ENCODE assay signal across 8 cellular contexts in the genomic region with DNA sequence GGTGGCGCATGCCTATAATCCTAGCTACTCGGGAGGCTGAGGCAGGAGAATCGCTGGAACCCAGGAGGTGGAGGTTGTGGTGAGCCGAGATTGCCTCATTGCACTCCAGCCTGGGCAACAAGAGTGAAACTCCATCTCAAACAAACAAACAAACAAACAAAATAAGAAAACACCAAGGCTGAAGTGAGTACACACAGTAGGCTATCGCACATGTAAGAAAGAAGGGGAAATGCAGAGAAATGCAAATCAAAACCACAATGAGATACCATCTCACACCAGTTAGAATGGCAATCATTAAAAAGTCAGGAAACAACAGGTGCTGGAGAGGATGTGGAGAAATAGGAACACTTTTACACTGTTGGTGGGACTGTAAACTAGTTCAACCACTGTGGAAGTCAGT. TPM values are rescaled to one million over a fixed set of nuclear protein-coding genes. Genes with fewer than 3 reads are reported as not detected.
A peak's percentile ranks its signal among the peaks of the same experiment; 100 is the strongest.
DNase-seq lines count a peak whose midpoint lies in the region; ATAC-seq, FAIRE-seq and TF ChIP-seq lines count a peak whose summit lies in the region.
"Not testable (repeated sequence)": the region's sequence is repeated elsewhere in the genome, so short reads cannot be mapped to it uniquely, and the experiment has no call there.

No MANE protein-coding gene starts in this region.

- H3K79me2 ChIP-seq in astrocyte (ENCODE audit: insufficient read depth, low read length) (peaks cover 87% of the 10 kb centered on the region), neural progenitor cell (ENCODE audit: low read depth) (peaks cover 86% of the 10 kb centered on the region)

- not testable (repeated sequence) for H3K27me3 Mint-ChIP-seq in astrocyte (ENCODE audit: low read depth, unreplicated experiment); central memory CD8-positive, alpha-beta T cell; neural progenitor cell (ENCODE audit: insufficient read depth, low read depth)
- H3K27me3 Mint-ChIP-seq in endothelial cell (ENCODE audit: unreplicated experiment), result peaks cover 13% of the 10 kb centered on the region

- H4K20me1 ChIP-seq in astrocyte (ENCODE audit: insufficient read depth, low read length), result peaks cover 56% of the 10 kb centered on the region
- H4K20me1 ChIP-seq in neural progenitor cell (ENCODE audit: low read depth), result peaks cover 50% of the 10 kb centered on the region

- H3K4me1 Mint-ChIP-seq in astrocyte (ENCODE audit: low read depth, unreplicated experiment) (peaks cover 50% of the 10 kb centered on the region), endothelial cell (ENCODE audit: unreplicated experiment) (peaks cover 66% of the 10 kb centered on the region), neural progenitor cell (peaks cover 54% of the 10 kb centered on the region)
- H3K4me1 Mint-ChIP-seq in central memory CD8-positive, alpha-beta T cell, result peaks cover 51% of the 10 kb centered on the region
- H3K4me1 Mint-ChIP-seq in stimulated activated effector memory CD8-positive, alpha-beta T cell treated with anti-CD3 and anti-CD28 coated beads, Interleukin-12 subunit alpha, Interleukin-12 subunit beta, amount 100 ng/mL, for 72 hours, result peaks cover 51% of the 10 kb centered on the region

- not testable (repeated sequence) for FAIRE-seq in astrocyte (lab: Jason Lieb, UNC)

- not testable (repeated sequence) for H3K4me2 ChIP-seq in astrocyte (ENCODE audit: low read length); neural progenitor cell

- H3K27ac Mint-ChIP-seq in astrocyte (ENCODE audit: unreplicated experiment) (peak overlapping the region; percentile 19), endothelial cell (ENCODE audit: unreplicated experiment) (peak overlapping the region; percentile 78)
- H3K27ac Mint-ChIP-seq in central memory CD8-positive, alpha-beta T cell (ENCODE audit: low read depth), result peak overlapping the region; percentile 35
- not testable (repeated sequence) for H3K27ac Mint-ChIP-seq in neural progenitor cell
- H3K27ac Mint-ChIP-seq in stimulated activated effector memory CD8-positive, alpha-beta T cell treated with anti-CD3 and anti-CD28 coated beads, Interleukin-12 subunit alpha, Interleukin-12 subunit beta, amount 100 ng/mL, for 72 hours, result peak overlapping the region; percentile 78

- H3F3A ChIP-seq in neural progenitor cell (ENCODE audit: low read depth), result peaks cover 50% of the 10 kb centered on the region

- CTCF ChIA-PET in Panc1 (lab: Charles Lee), result not testable (repeated sequence)

- not testable (repeated sequence) for BruUV-seq in Panc1 (replicated peaks; lab: Mats Ljungman, UMichigan)

- not testable (repeated sequence) for H2AFZ ChIP-seq in astrocyte (ENCODE audit: low read depth, low read length); neural progenitor cell (replicated peaks)

- not testable (repeated sequence) for TF ChIP-seq CTCF in Panc1 (IDR thresholded peaks at IDR 0.05); astrocyte (IDR thresholded peaks at IDR 0.05; ENCODE audit: insufficient read depth, low read depth, low read length); endothelial cell (IDR thresholded peaks at IDR 0.05; ENCODE audit: unreplicated experiment); neural progenitor cell (IDR thresholded peaks at IDR 0.05)

- H3K4me3 ChIP-seq in Panc1 (ENCODE audit: low read depth in 2 of 2, low read length in 2 of 2); astrocyte (ENCODE audit: insufficient read depth, low read depth, low read length); neural progenitor cell: not testable (repeated sequence)

- not testable (repeated sequence) for DNase-seq in Panc1 (ENCODE audit: low read depth, low spot score); astrocyte (ENCODE audit: low read depth); central memory CD8-positive, alpha-beta T cell (ENCODE audit: low spot score in 2 of 2); endothelial cell (ENCODE audit: low spot score); neural progenitor cell (ENCODE audit: low spot score); stimulated activated effector memory CD8-positive, alpha-beta T cell treated with anti-CD3 and anti-CD28 coated beads, Interleukin-12 subunit alpha, Interleukin-12 subunit beta, amount 100 ng/mL, for 72 hours (ENCODE audit: low spot score in 2 of 2)

- H3K9me3 Mint-ChIP-seq in astrocyte (ENCODE audit: unreplicated experiment); central memory CD8-positive, alpha-beta T cell; endothelial cell (ENCODE audit: unreplicated experiment); stimulated activated effector memory CD8-positive, alpha-beta T cell treated with anti-CD3 and anti-CD28 coated beads, Interleukin-12 subunit alpha, Interleukin-12 subunit beta, amount 100 ng/mL, for 72 hours: not testable (repeated sequence)
- peaks cover 26% of the 10 kb centered on the region for H3K9me3 Mint-ChIP-seq in neural progenitor cell

- H3K36me3 ChIP-seq in Panc1 (ENCODE audit: control insufficient read depth, insufficient read depth, low read length); astrocyte (ENCODE audit: insufficient read depth, low read length); neural progenitor cell: not testable (repeated sequence)

- not testable (repeated sequence) for H3K9me3 ChIP-seq in Panc1 (ENCODE audit: control insufficient read depth, insufficient read depth, low read depth, low read length); astrocyte (ENCODE audit: insufficient read depth, low read depth, low read length); neural progenitor cell (ENCODE audit: low read depth)

- H3K27ac ChIP-seq in Panc1 (ENCODE audit: low read length), result peak overlapping the region; percentile 96; the same call in 1 of the 2 replicates
- not testable (repeated sequence) for H3K27ac ChIP-seq in astrocyte (ENCODE audit: low read depth, low read length); neural progenitor cell

- in situ Hi-C loops in Panc1 (cut with HindIII; ENCODE audit: low pct_unique_long_range_greater_than_20kb, low sequenced_read_pairs), result not testable (repeated sequence)

- POLR2A ChIA-PET in Panc1 (lab: Charles Lee), result not testable (repeated sequence)

- intact Hi-C loops in Panc1 (cut with micrococcal nuclease; ENCODE audit: unreplicated experiment), result not testable (repeated sequence)

- H3K36me3 Mint-ChIP-seq in astrocyte (ENCODE audit: low read depth, unreplicated experiment), result peaks cover 26% of the 10 kb centered on the region
- not testable (repeated sequence) for H3K36me3 Mint-ChIP-seq in central memory CD8-positive, alpha-beta T cell (ENCODE audit: insufficient read depth)
- peaks cover 48% of the 10 kb centered on the region for H3K36me3 Mint-ChIP-seq in endothelial cell (ENCODE audit: low read depth, unreplicated experiment)
- peaks cover 43% of the 10 kb centered on the region for H3K36me3 Mint-ChIP-seq in neural progenitor cell
- peaks cover 34% of the 10 kb centered on the region for H3K36me3 Mint-ChIP-seq in stimulated activated effector memory CD8-positive, alpha-beta T cell treated with anti-CD3 and anti-CD28 coated beads, Interleukin-12 subunit alpha, Interleukin-12 subunit beta, amount 100 ng/mL, for 72 hours

- not testable (repeated sequence) for H3K9ac ChIP-seq in astrocyte (ENCODE audit: low read length); neural progenitor cell

- H3K27me3 ChIP-seq in Panc1 (ENCODE audit: control insufficient read depth, insufficient read depth, low read length); astrocyte (ENCODE audit: insufficient read depth, low read length); neural progenitor cell: not testable (repeated sequence)

- peak; percentile 65 for ATAC-seq in GM21619 (IDR thresholded peaks at IDR 0.05; ENCODE audit: unreplicated experiment)
- ATAC-seq in HG02852 (IDR thresholded peaks at IDR 0.05; ENCODE audit: unreplicated experiment), result peak; percentile 48
- ATAC-seq in Panc1; central memory CD8-positive, alpha-beta T cell (replicated peaks; ENCODE audit: extremely low read depth, poor library complexity, severe bottlenecking); stimulated activated effector memory CD8-positive, alpha-beta T cell treated with anti-CD3 and anti-CD28 coated beads, Interleukin-12 subunit alpha, Interleukin-12 subunit beta, amount 100 ng/mL, for 72 hours: not testable (repeated sequence)

- H3K4me1 ChIP-seq in Panc1 (ENCODE audit: control insufficient read depth, insufficient read depth, low read length), result peaks cover 58% of the 10 kb centered on the region
- peaks cover 47% of the 10 kb centered on the region for H3K4me1 ChIP-seq in astrocyte (ENCODE audit: insufficient read depth, low read length)
- H3K4me1 ChIP-seq in neural progenitor cell, result peaks cover 46% of the 10 kb centered on the region

- not testable (repeated sequence) for H3K4me3 Mint-ChIP-seq in astrocyte (ENCODE audit: unreplicated experiment); central memory CD8-positive, alpha-beta T cell; stimulated activated effector memory CD8-positive, alpha-beta T cell treated with anti-CD3 and anti-CD28 coated beads, Interleukin-12 subunit alpha, Interleukin-12 subunit beta, amount 100 ng/mL, for 72 hours
- H3K4me3 Mint-ChIP-seq in endothelial cell (ENCODE audit: unreplicated experiment) (peak overlapping the region; percentile 69), neural progenitor cell (peak overlapping the region; percentile 58)

RNA-seq across cellular contexts. Expression of a gene that starts 48.7 kb away (rescaled TPM):
- total RNA-seq in Panc1 (2021; ENCODE audit: unreplicated experiment) (66.0 TPM), astrocyte (69.7 and 70.3 TPM in 2 replicates), endothelial cell (ENCODE audit: unreplicated experiment) (120 TPM), neural progenitor cell (ENCODE audit: low replicate concordance) (82.6 and 111 TPM in 2 replicates)
- polyA plus RNA-seq in Panc1 (2012; ENCODE audit: insufficient read length), result 61.2 TPM
